ENCODE assay signal across 28 cellular contexts in the genomic region with DNA sequence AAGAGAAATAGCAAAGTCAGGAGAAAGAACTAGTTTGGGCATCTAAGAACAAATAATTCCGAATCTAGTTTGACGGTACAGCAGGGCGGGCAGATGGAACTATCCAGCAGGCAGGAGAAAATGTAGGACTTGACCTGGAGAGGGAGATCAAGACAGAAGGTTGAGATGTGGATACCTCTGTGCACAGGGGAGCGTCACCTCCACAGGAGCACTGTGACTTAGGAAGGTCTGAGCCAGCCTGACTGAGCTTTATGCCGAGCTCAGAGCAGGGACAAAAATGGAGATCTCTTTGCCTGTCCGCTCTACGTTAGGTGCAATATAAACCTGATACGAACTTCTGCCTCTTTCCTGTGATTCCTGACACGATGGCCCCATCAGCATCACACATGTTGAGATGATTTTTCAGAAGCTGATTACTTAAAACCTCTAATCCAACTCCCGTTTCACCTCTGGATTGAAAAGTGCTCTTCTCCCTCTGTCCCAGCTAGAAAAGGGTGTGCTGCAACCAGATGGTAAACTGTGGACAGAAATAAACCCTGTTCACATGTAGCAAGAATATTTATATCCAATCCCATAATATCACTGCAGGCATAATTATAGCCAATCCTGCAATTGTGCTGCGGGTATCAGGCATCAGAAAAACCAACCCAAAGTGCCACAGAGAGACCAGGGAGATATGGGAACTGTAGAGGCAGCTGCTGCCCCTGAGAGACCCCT.
"Had no signal": no experiment of that assay in that cellular context is flagged by ENCODE, and none has a peak within 500 bp of the region (broad histone marks: within the 10 kb centered on the region; RNA-seq: fewer than 3 reads in every experiment).

No MANE protein-coding gene starts in this region.

- H3K36me3 ChIP-seq: gastroesophageal sphincter, neutrophil, sigmoid colon, tibial nerve, WERI-Rb-1 had no signal

- H3K4me3 ChIP-seq: gastroesophageal sphincter, lung, mucosa of descending colon, sigmoid colon, tibial nerve had no signal

- H3K9me3 Mint-ChIP-seq: activated T-helper 1 cell treated with anti-CD3 and anti-CD28 coated beads, Interleukin-12 subunit alpha, Interleukin-12 subunit beta, Interleukin-2, Interleukin-4 antibody, amounts not matched to agents 30 ng/mL and 10 ng/mL and 1 ng/mL, durations not matched to agents 14 hours and 24 hours and 36 hours; dendritic cell treated with granulocyte-macrophage colony-stimulating factor and Interleukin-4, amounts not matched to agents 40 ng/mL and 50 ng/mL, for 4 days; naive B cell; nephron progenitor cell had no signal

- DNase-seq: activated CD4-positive, alpha-beta T cell treated with anti-CD3 and anti-CD28 coated beads for 48 hours; activated CD4-positive, alpha-beta T cell treated with anti-CD3 and anti-CD28 coated beads, Interleukin-2, amount 50 U/mL, for 48 hours; activated CD8-positive, alpha-beta memory T cell treated with anti-CD3 and anti-CD28 coated beads for 24 hours; activated gamma-delta T cell; activated naive CD4-positive, alpha-beta T cell treated with anti-CD3 and anti-CD28 coated beads, Interleukin-2, amount 50 U/mL, for 16 hours; amniotic stem cell; central memory CD4-positive, alpha-beta T cell; effector CD4-positive, alpha-beta T cell; mesendoderm; mucosa of descending colon; naive B cell; nephron progenitor cell; sigmoid colon; stimulated activated CD4-positive, alpha-beta T cell treated with anti-CD3 and anti-CD28 coated beads, Interleukin-15, amount 100 ng/mL, for 24 hours; stimulated activated CD4-positive, alpha-beta T cell treated with anti-CD3 and anti-CD28 coated beads, Interleukin-2, amount 100 ng/mL, for 24 hours; stimulated activated naive CD4-positive, alpha-beta T cell; T-helper 17 cell; T1000; WERI-Rb-1 had no signal

- ATAC-seq: activated CD4-positive, CD25-positive, alpha-beta regulatory T cell treated with anti-CD3 and anti-CD28 coated beads, Interleukin-2, amount 50 U/mL, for 24 hours; gastroesophageal sphincter; mucosa of descending colon; SK-N-SH treated with all-trans-retinoic acid at 6 μM for 48 hours; T-helper 17 cell had no signal

- H3K4me3 Mint-ChIP-seq: activated T-helper 1 cell treated with anti-CD3 and anti-CD28 coated beads, Interleukin-12 subunit alpha, Interleukin-12 subunit beta, Interleukin-2, Interleukin-4 antibody, amounts not matched to agents 30 ng/mL and 10 ng/mL and 1 ng/mL, durations not matched to agents 14 hours and 24 hours and 36 hours; dendritic cell treated with granulocyte-macrophage colony-stimulating factor and Interleukin-4, amounts not matched to agents 40 ng/mL and 50 ng/mL, for 4 days; naive B cell; nephron progenitor cell; T-helper 17 cell had no signal

- H3K4me1 Mint-ChIP-seq: naive B cell, T-helper 17 cell had no signal

- H3K9me3 ChIP-seq: gastroesophageal sphincter, mucosa of descending colon, neutrophil, sigmoid colon, tibial nerve had no signal

- H3K36me3 Mint-ChIP-seq: naive B cell had no signal

- H3K27me3 ChIP-seq: gastroesophageal sphincter, sigmoid colon, tibial nerve had no signal

- H3K27ac ChIP-seq: epithelial cell of prostate, gastroesophageal sphincter, neutrophil, sigmoid colon, tibial nerve, WERI-Rb-1 had no signal

- H3K4me1 ChIP-seq: gastroesophageal sphincter had no signal
